In the genomic region with DNA sequence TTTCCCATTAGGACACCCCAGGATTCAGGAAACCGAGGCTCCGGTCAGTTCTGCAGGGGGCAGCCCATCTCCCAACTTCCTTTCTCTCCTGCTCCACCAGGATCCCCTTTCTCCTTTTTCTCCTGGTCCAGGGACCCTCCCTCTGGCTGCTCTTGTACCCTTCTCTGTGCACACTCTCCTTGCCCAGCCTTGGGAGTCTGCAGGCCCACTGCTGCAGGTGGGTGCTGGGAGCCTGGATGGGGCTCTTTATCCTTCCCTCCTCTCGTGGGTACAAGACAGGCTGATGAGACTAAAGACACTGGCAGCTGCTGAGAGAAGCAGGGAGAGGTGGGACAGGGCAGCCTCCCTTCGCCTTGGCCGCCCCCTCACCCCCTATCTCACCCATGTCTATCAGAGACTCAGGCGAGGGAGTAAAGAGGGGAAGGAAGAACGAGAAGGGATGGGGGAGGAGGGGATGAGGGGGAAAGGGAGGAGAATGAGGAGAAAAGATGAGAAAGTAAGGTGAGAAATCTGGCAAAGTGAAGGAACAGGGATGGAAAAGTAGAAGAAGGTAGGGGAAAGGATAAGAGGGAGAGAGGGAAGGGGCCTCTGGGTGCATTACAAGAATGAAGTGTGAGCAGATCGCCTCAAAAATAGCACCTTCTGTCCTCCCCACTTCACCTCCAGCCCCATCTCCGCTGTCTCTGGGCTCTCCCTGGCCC, we compare ENCODE assay signal across 15 cellular contexts. TPM values are rescaled to one million over a fixed set of nuclear protein-coding genes. Genes with fewer than 3 reads are reported as not detected.
DNase-seq lines count a peak whose midpoint lies in the region; ATAC-seq and TF ChIP-seq lines count a peak whose summit lies in the region.
"Had no signal": no experiment of that assay in that cellular context is flagged by ENCODE, and none has a peak within 500 bp of the region (broad histone marks: within the 10 kb centered on the region; RNA-seq: fewer than 3 reads in every experiment).

No MANE protein-coding gene starts in this region.

- no peaks in the 10 kb centered on the region for H3K36me3 ChIP-seq in RWPE2 (ENCODE audit: low read depth)
- no peaks in the 10 kb centered on the region for H3K36me3 ChIP-seq in psoas muscle (ENCODE audit: insufficient read depth in 1 of 2, low read depth in 1 of 2)
- H3K36me3 ChIP-seq: HAP-1, Peyer's patch had no signal

- TF ChIP-seq CTCF in RWPE2 (IDR thresholded peaks at IDR 0.05; ENCODE audit: poor library complexity, severe bottlenecking) (no peak), type B pancreatic cell (conservative IDR thresholded peaks at IDR 0.05) (no peak), psoas muscle (IDR thresholded peaks at IDR 0.05) (no peak), GM13976 (IDR thresholded peaks at IDR 0.05; ENCODE audit: borderline replicate concordance, control extremely low read depth, extremely low read depth, insufficient read depth, missing control alignments) (no peak)

- H3K27me3 ChIP-seq in RWPE2 (ENCODE audit: insufficient read depth, poor library complexity, severe bottlenecking): no peaks in the 10 kb centered on the region
- H3K27me3 ChIP-seq in psoas muscle (ENCODE audit: insufficient read depth in 3 of 3, low read length in 2 of 3): peaks cover 0 to 4% (median 0%) of the 10 kb centered on the region in 3 donors
- H3K27me3 ChIP-seq: Peyer's patch had no signal

- H3K4me1 Mint-ChIP-seq in type B pancreatic cell (ENCODE audit: unreplicated experiment): peaks cover 5% of the 10 kb centered on the region

- H3K27ac Mint-ChIP-seq in type B pancreatic cell: no peak overlapping the region
- H3K27ac Mint-ChIP-seq: CD14-positive monocyte had no signal

- H3K9me3 Mint-ChIP-seq in type B pancreatic cell: peaks cover 4% of the 10 kb centered on the region

- in situ Hi-C loops in GM13976 (cut with MboI; ENCODE audit: low sequenced_read_pairs, unreplicated experiment): no loop called here

- WGBS in psoas muscle, 3 donors: 76 to 84% (median 81%) methylated on average over 9 of the region's 9 CpGs

- ATAC-seq in RWPE2 (ENCODE audit: low read depth) (no peak), left lobe of liver (no peak), psoas muscle (no peak), GM18867 (IDR thresholded peaks at IDR 0.05; ENCODE audit: unreplicated experiment) (no peak)

- DNase-seq in activated CD8-positive, alpha-beta memory T cell treated with anti-CD3 and anti-CD28 coated beads for 24 hours: peak; percentile 21
- DNase-seq in activated CD8-positive, alpha-beta memory T cell treated with anti-CD3 and anti-CD28 coated beads, Interleukin-2, amount 50 U/mL, for 4 hours: no peak
- DNase-seq in RWPE2 (ENCODE audit: low spot score) (peak; percentile 39), left lobe of liver (ENCODE audit: low spot score) (peak; percentile 18), type B pancreatic cell (ENCODE audit: extremely low spot score, unreplicated experiment) (peak; percentile 57), psoas muscle (no peak), GM13976 (ENCODE audit: low spot score) (no peak)
- DNase-seq: Caco-2, Kasumi-1, NCI-H2029, NCI-H510A treated with DMSO at 0.1 percent for 48 hours had no signal

- H3K4me3 Mint-ChIP-seq in type B pancreatic cell: no peak overlapping the region
- H3K4me3 Mint-ChIP-seq: CD14-positive monocyte had no signal

- H3K4me1 ChIP-seq in RWPE2 (ENCODE audit: insufficient read depth, poor library complexity, severe bottlenecking): peaks cover 15% of the 10 kb centered on the region
- no peaks in the 10 kb centered on the region for H3K4me1 ChIP-seq in psoas muscle
- H3K4me1 ChIP-seq: Caco-2, HAP-1, Peyer's patch had no signal

- no peaks in the 10 kb centered on the region for H3K36me3 Mint-ChIP-seq in type B pancreatic cell
- H3K36me3 Mint-ChIP-seq: CD14-positive monocyte had no signal

- peaks cover 3% of the 10 kb centered on the region for H3K27me3 Mint-ChIP-seq in type B pancreatic cell

- H3K4me3 ChIP-seq in RWPE2 (ENCODE audit: severe bottlenecking) (no peak overlapping the region), psoas muscle (no peak overlapping the region)
- H3K4me3 ChIP-seq: HAP-1, Peyer's patch had no signal

- no peak overlapping the region for H3K27ac ChIP-seq in RWPE2 (ENCODE audit: poor library complexity, severe bottlenecking)
- H3K27ac ChIP-seq in psoas muscle: no peak overlapping the region
- H3K27ac ChIP-seq: Peyer's patch had no signal

- intact Hi-C loops in psoas muscle (cut with DNase I): loop anchor here in 1 of 2 donors (5.0 kb wide), 1 partner anchor 134 kb away; no protein-coding TSS in a partner anchor

- H3K9me3 ChIP-seq in RWPE2 (ENCODE audit: severe bottlenecking) (no peaks in the 10 kb centered on the region), psoas muscle (no peaks in the 10 kb centered on the region)
- H3K9me3 ChIP-seq: Caco-2, Peyer's patch had no signal

RNA-seq across cellular contexts. Expression of a gene that starts 45.2 kb away (rescaled TPM):
- total RNA-seq in left lobe of liver: 0.88 TPM
- 0.26 and 0.92 TPM in 2 replicates for total RNA-seq in type B pancreatic cell (ENCODE audit: low replicate concordance)
- total RNA-seq in psoas muscle: 1 to 10 TPM in 3 of 4 donors, under 1 TPM in 1; 0.52 to 7.9 (median 4.4) TPM
- polyA plus RNA-seq in psoas muscle: under 1 TPM; 0.10 to 0.97 (median 0.49) TPM

Comparison
In these comparisons a context has a peak if more than half of its experiments do, and no peak if none do; other contexts are left out.
1. DNase-seq: peak in activated CD8-positive, alpha-beta memory T cell treated with anti-CD3 and anti-CD28 coated beads for 24 hours (single experiment), RWPE2 (single experiment), left lobe of liver (single experiment) and type B pancreatic cell (single experiment); none in activated CD8-positive, alpha-beta memory T cell treated with anti-CD3 and anti-CD28 coated beads, Interleukin-2, amount 50 U/mL, for 4 hours (single experiment), psoas muscle (0 of 2) and GM13976 (single experiment).